Comparison of ENCODE assay signal across 13 cellular contexts in genomic region chr3:169556349-169556870, GRCh38.
DNase-seq lines count a peak whose midpoint lies in the region; ATAC-seq and TF ChIP-seq lines count a peak whose summit lies in the region.
"Had no signal": no experiment of that assay in that cellular context is flagged by ENCODE, and none has a peak within 500 bp of the region (broad histone marks: within the 10 kb centered on the region; RNA-seq: fewer than 3 reads in every experiment).

No MANE protein-coding gene starts in this region.

- 91 to 95% (median 94%) methylated on average over 3 of the region's 3 CpGs for WGBS in stomach, 5 donors
- WGBS in transverse colon (ENCODE audit: low coverage in 1 of 2), 2 donors = 83 to 92% methylated on average over 2 to 3 of the region's 3 CpGs

- H3K36me3 ChIP-seq in SJCRH30 (no peaks in the 10 kb centered on the region), stomach (no peaks in the 10 kb centered on the region), transverse colon (no peaks in the 10 kb centered on the region)
- H3K36me3 ChIP-seq: BLaER1 treated with 17β-estradiol and CSF1 and Interleukin-3, amounts not matched to agents 10 nM and 100 nM had no signal

- H3K27me3 ChIP-seq in SJCRH30 (no peaks in the 10 kb centered on the region), stomach (no peaks in the 10 kb centered on the region), transverse colon (no peaks in the 10 kb centered on the region)
- H3K27me3 ChIP-seq: BLaER1 treated with 17β-estradiol and CSF1 and Interleukin-3, amounts not matched to agents 10 nM and 100 nM had no signal

- no peak overlapping the region for H3K27ac ChIP-seq in SJCRH30
- H3K27ac ChIP-seq in stomach = peak overlapping the region in 3 of 5 donors; percentile 6 to 36 (median 33)
- H3K27ac ChIP-seq in transverse colon = no peak overlapping the region
- H3K27ac ChIP-seq: BLaER1 treated with 17β-estradiol and CSF1 and Interleukin-3, amounts not matched to agents 10 nM and 100 nM had no signal

- no peak for TF ChIP-seq POLR2A in stomach (IDR thresholded peaks at IDR 0.05)
- TF ChIP-seq POLR2A in transverse colon (IDR thresholded peaks at IDR 0.05) = no peak
- TF ChIP-seq POLR2A in GM18505 (IDR thresholded peaks at IDR 0.05; ENCODE audit: borderline replicate concordance, extremely low read depth, insufficient read depth, insufficient read length) = no peak

- H3K4me1 ChIP-seq in SJCRH30 (peaks cover 18% of the 10 kb centered on the region), stomach (peaks cover 0 to 66% (median 37%) of the 10 kb centered on the region in 4 donors), transverse colon (no peaks in the 10 kb centered on the region)
- H3K4me1 ChIP-seq: BLaER1 treated with 17β-estradiol and CSF1 and Interleukin-3, amounts not matched to agents 10 nM and 100 nM had no signal

- H3K4me3 ChIP-seq in SJCRH30 (no peak overlapping the region), stomach (no peak overlapping the region), transverse colon (no peak overlapping the region)
- H3K4me3 ChIP-seq: BLaER1 treated with 17β-estradiol and CSF1 and Interleukin-3, amounts not matched to agents 10 nM and 100 nM; GM23338 had no signal

- TF ChIP-seq CTCF in stomach (IDR thresholded peaks at IDR 0.05) = no peak
- TF ChIP-seq CTCF in transverse colon (IDR thresholded peaks at IDR 0.05) = no peak

- intact Hi-C loops in stomach (cut with DNase I; ENCODE audit: low total_unique reads) = no loop called here
- intact Hi-C loops in transverse colon (cut with DNase I; ENCODE audit: low total_unique reads) = no loop called here

- in situ Hi-C loops in transverse colon (cut with MboI; ENCODE audit: low pct_ligation_motif_present in 1 of 4, low pct_unique_long_range_greater_than_20kb in 1 of 4, low sequenced_read_pairs in 3 of 4) = no loop called here

- H3K9me3 ChIP-seq in SJCRH30 (replicated peaks) (no peaks in the 10 kb centered on the region), stomach (no peaks in the 10 kb centered on the region), transverse colon (no peaks in the 10 kb centered on the region)

- no peak for TF ChIP-seq EP300 in stomach (IDR thresholded peaks at IDR 0.05)
- TF ChIP-seq EP300 in transverse colon (IDR thresholded peaks at IDR 0.05; ENCODE audit: low read depth) = no peak

- ATAC-seq in GM18505 (IDR thresholded peaks at IDR 0.05; ENCODE audit: unreplicated experiment) = no peak
- ATAC-seq: GM23338 had no signal

- DNase-seq in Daoy (ENCODE audit: low read depth) (peak; percentile 22), SJCRH30 (peak; percentile 41 to 62), myocyte (ENCODE audit: low read depth) (peak; percentile 67), stomach (no peak), transverse colon (no peak)
- no peak for DNase-seq in activated naive CD4-positive, alpha-beta T cell treated with anti-CD3 and anti-CD28 coated beads, Interleukin-2, amount 50 U/mL, for 16 hours
- DNase-seq: 8988T; CD4-positive, CD25-positive, alpha-beta regulatory T cell; DMS53; H7 had no signal

Comparison
In these comparisons a context has a peak if more than half of its experiments do, and no peak if none do; other contexts are left out.
1. DNase-seq: peak in Daoy (single experiment), SJCRH30 (2 of 2) and myocyte (single experiment); none in stomach (single experiment), activated naive CD4-positive, alpha-beta T cell treated with anti-CD3 and anti-CD28 coated beads, Interleukin-2, amount 50 U/mL, for 16 hours (single experiment) and transverse colon (single experiment).
2. H3K27ac ChIP-seq: peak in stomach (3 of 5); none in SJCRH30 (single experiment) and transverse colon (0 of 4).